In genomic region chr16:10558305-10558704, GRCh38 we compare ENCODE assay signal across 13 cellular contexts. TPM values are rescaled to one million over a fixed set of nuclear protein-coding genes. Genes with fewer than 3 reads are reported as not detected.
DNase-seq lines count a peak whose midpoint lies in the region; ATAC-seq and TF ChIP-seq lines count a peak whose summit lies in the region.
"Had no signal": no experiment of that assay in that cellular context is flagged by ENCODE, and none has a peak within 500 bp of the region (broad histone marks: within the 10 kb centered on the region; RNA-seq: fewer than 3 reads in every experiment).

No MANE protein-coding gene starts in this region.

- H3K9me3 Mint-ChIP-seq in Calu3 (ENCODE audit: low read depth, unreplicated experiment) = peaks cover 2% of the 10 kb centered on the region
- H3K9me3 Mint-ChIP-seq: immature natural killer cell had no signal

- H3K9me3 ChIP-seq in muscle layer of duodenum (ENCODE audit: control insufficient read depth in 1 of 2, low read length in 2 of 2) = peaks cover 0 to 3% of the 10 kb centered on the region in 2 donors
- H3K9me3 ChIP-seq in tibial nerve = peaks cover 0 to 8% (median 2%) of the 10 kb centered on the region in 4 donors

- H3K36me3 Mint-ChIP-seq in Calu3 (ENCODE audit: insufficient read depth, unreplicated experiment) = no peaks in the 10 kb centered on the region
- H3K36me3 Mint-ChIP-seq: immature natural killer cell had no signal

- H3K4me3 Mint-ChIP-seq in Calu3 (ENCODE audit: low read depth, unreplicated experiment) = no peak overlapping the region
- H3K4me3 Mint-ChIP-seq: immature natural killer cell, neural progenitor cell had no signal

- peak overlapping the region in 1 of 2 donors; percentile 19 for H3K4me3 ChIP-seq in muscle layer of duodenum (ENCODE audit: low read depth in 1 of 2, low read length in 2 of 2)
- peak overlapping the region in 3 of 4 donors; percentile 2 to 34 (median 13) for H3K4me3 ChIP-seq in tibial nerve
- H3K4me3 ChIP-seq: neural progenitor cell had no signal

- ATAC-seq in GM18858 (IDR thresholded peaks at IDR 0.05; ENCODE audit: unreplicated experiment) = no peak

- TF ChIP-seq EP300 in tibial nerve (IDR thresholded peaks at IDR 0.05) = no peak

- no peaks in the 10 kb centered on the region for H3K27me3 Mint-ChIP-seq in Calu3 (ENCODE audit: unreplicated experiment)

- no TSS peak for BruUV-seq in Calu3 (replicated peaks; lab: Mats Ljungman, UMichigan)

- TF ChIP-seq CTCF in tibial nerve (IDR thresholded peaks at IDR 0.05) (no peak), Calu3 (IDR thresholded peaks at IDR 0.05; ENCODE audit: unreplicated experiment) (no peak)

- H3K27ac ChIP-seq in adipose tissue (ENCODE audit: low read depth, low read length) (peak overlapping the region; percentile 40), muscle layer of duodenum (ENCODE audit: low read length) (peak overlapping the region; percentile 67), tibial nerve (peak overlapping the region; percentile 64 to 90 (median 84))
- H3K27ac ChIP-seq: neural progenitor cell had no signal

- no peak for TF ChIP-seq POLR2A in tibial nerve (IDR thresholded peaks at IDR 0.05)

- H3K36me3 ChIP-seq in muscle layer of duodenum (ENCODE audit: control insufficient read depth in 1 of 2, insufficient read depth in 2 of 2, low read length in 2 of 2) (peaks cover 0 to 1% of the 10 kb centered on the region in 2 donors), tibial nerve (peaks cover 0 to 7% (median 0%) of the 10 kb centered on the region in 3 donors)
- H3K36me3 ChIP-seq: neural progenitor cell had no signal

- H3K4me1 ChIP-seq in muscle layer of duodenum (ENCODE audit: control insufficient read depth in 1 of 2, insufficient read depth in 2 of 2, low read length in 2 of 2) = peaks cover 3 to 32% of the 10 kb centered on the region in 2 donors
- peaks cover 0 to 80% (median 45%) of the 10 kb centered on the region in 4 donors for H3K4me1 ChIP-seq in tibial nerve

- DNase-seq in fibroblast of gingiva (ENCODE audit: low read depth) (peak; percentile 30), tibial nerve (ENCODE audit: low spot score in 2 of 2) (no peak), COR-L47 (lab: John Stamatoyannopoulos, UW) (no peak), Calu3 (no peak)
- DNase-seq: activated gamma-delta T cell treated with Interleukin-2 at 50 U/mL for 16 hours, immature natural killer cell, NCI-H1092, NCI-H524 treated with DMSO at 0.1 percent for 48 hours, T-helper 9 cell had no signal

- intact Hi-C loops in Calu3 (cut with micrococcal nuclease; ENCODE audit: unreplicated experiment) = no loop called here

- H3K27me3 ChIP-seq in muscle layer of duodenum (ENCODE audit: low read depth, low read length) (no peaks in the 10 kb centered on the region), tibial nerve (no peaks in the 10 kb centered on the region)
- H3K27me3 ChIP-seq: neural progenitor cell had no signal

- no peak overlapping the region for H3K27ac Mint-ChIP-seq in Calu3 (ENCODE audit: unreplicated experiment)
- H3K27ac Mint-ChIP-seq: immature natural killer cell, neural progenitor cell had no signal

- H3K4me1 Mint-ChIP-seq in Calu3 (ENCODE audit: low read depth, unreplicated experiment) = peaks cover 15% of the 10 kb centered on the region

- WGBS in adipose tissue, 3 donors = 60 to 72% (median 63%) methylated on average over 7 of the region's 7 CpGs
- 15 to 38% methylated on average over 7 of the region's 7 CpGs for WGBS in tibial nerve, 2 donors

- CTCF ChIA-PET in Calu3 (lab: Charles Lee) = interaction anchor here (1.3 kb wide), 1 partner anchor 43 kb away, joined by 5 read pairs; no protein-coding TSS in a partner anchor

RNA-seq across cellular contexts. Expression of gene EMP2, which starts 22.1 kb away (rescaled TPM):
- 10 to 100 TPM; 14.0 to 52.4 (median 23.5) TPM for polyA plus RNA-seq in adipose tissue
- total RNA-seq in tibial nerve (10 to 100 TPM; 60.5 to 72.1 (median 65.5) TPM), Calu3 (2022) (65.9 and 73.9 TPM in 2 replicates)
- polyA plus RNA-seq: immature natural killer cell had no signal
